In the genomic region with DNA sequence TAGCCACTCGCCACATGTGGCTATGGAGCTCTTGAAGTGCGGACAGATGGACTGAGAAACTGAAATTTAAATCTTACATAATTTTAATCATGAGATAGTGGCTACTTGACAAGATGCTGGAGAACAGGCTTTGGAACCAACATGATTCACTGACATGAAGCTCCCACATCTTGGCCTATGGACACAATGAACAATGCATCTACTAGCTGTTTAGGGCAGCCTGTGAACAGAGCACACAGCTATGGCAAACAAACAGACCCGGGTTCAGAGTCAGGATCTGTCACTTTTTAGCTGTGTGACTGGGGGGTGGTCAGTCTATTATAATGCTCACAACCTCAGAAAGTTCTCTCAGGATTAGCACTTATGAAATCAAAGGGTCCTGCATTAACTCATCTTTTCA, we compare ENCODE assay signal across 23 cellular contexts.
"Had no signal": no experiment of that assay in that cellular context is flagged by ENCODE, and none has a peak within 500 bp of the region (broad histone marks: within the 10 kb centered on the region; RNA-seq: fewer than 3 reads in every experiment).

No MANE protein-coding gene starts in this region.

- DNase-seq: activated CD4-positive, alpha-beta memory T cell treated with anti-CD3 and anti-CD28 coated beads for 36 hours; activated CD4-positive, alpha-beta T cell treated with anti-CD3 and anti-CD28 coated beads for 36 hours; activated CD4-positive, alpha-beta T cell treated with anti-CD3 and anti-CD28 coated beads, Interleukin-2, amount 10 ng/mL, durations not matched to agents 24 days and 14 days; activated CD4-positive, CD25-positive, alpha-beta regulatory T cell; activated CD4-positive, CD25-positive, alpha-beta regulatory T cell treated with anti-CD3 and anti-CD28 coated beads, Interleukin-2, amount 50 U/mL, for 72 hours; activated CD8-positive, alpha-beta memory T cell treated with anti-CD3 and anti-CD28 coated beads, Interleukin-2, amount 10 ng/mL, durations not matched to agents 7 days and 5 days; activated CD8-positive, alpha-beta memory T cell treated with anti-CD3 and anti-CD28 coated beads, Interleukin-2, amount 50 U/mL, for 4 hours; activated CD8-positive, alpha-beta T cell treated with anti-CD3 and anti-CD28 coated beads, Interleukin-2, amount 10 ng/mL, durations not matched to agents 7 days and 5 days; activated effector memory CD4-positive, alpha-beta T cell treated with anti-CD3 and anti-CD28 coated beads, Interleukin-2, amount 50 U/mL, for 16 hours; activated naive CD4-positive, alpha-beta T cell treated with anti-CD3 and anti-CD28 coated beads for 36 hours; activated naive CD8-positive, alpha-beta T cell treated with anti-CD3 and anti-CD28 coated beads for 36 hours; activated naive CD8-positive, alpha-beta T cell treated with anti-CD3 and anti-CD28 coated beads, Interleukin-2, amount 50 U/mL, for 24 hours; activated T-cell treated with anti-CD3 and anti-CD28 coated beads, Interleukin-2, amount 50 U/mL, for 1 hour; activated T-cell treated with anti-CD3 and anti-CD28 coated beads, Interleukin-2, amount 50 U/mL, for 48 hours; adrenal gland; aorta; body of pancreas; central memory CD4-positive, alpha-beta T cell; cerebellar nuclear complex; colonic mucosa; effector CD8-positive, alpha-beta T cell; foreskin fibroblast; T-helper 2 cell had no signal

- ATAC-seq: activated CD4-positive, alpha-beta T cell treated with anti-CD3 and anti-CD28 coated beads for 36 hours; activated CD8-positive, alpha-beta memory T cell treated with anti-CD3 and anti-CD28 coated beads, Interleukin-2, amount 10 ng/mL, durations not matched to agents 7 days and 5 days; activated CD8-positive, alpha-beta T cell treated with anti-CD3 and anti-CD28 coated beads, Interleukin-2, amount 10 ng/mL, durations not matched to agents 7 days and 5 days; activated naive CD8-positive, alpha-beta T cell treated with anti-CD3 and anti-CD28 coated beads, Interleukin-2, amount 50 U/mL, for 24 hours; body of pancreas had no signal
